In genomic region chr12:88633312-88633711, GRCh38 we compare ENCODE assay signal across 14 cellular contexts. TPM values are rescaled to one million over a fixed set of nuclear protein-coding genes. Genes with fewer than 3 reads are reported as not detected.
A peak's percentile ranks its signal among the peaks of the same experiment; 100 is the strongest.
DNase-seq lines count a peak whose midpoint lies in the region; ATAC-seq, FAIRE-seq and TF ChIP-seq lines count a peak whose summit lies in the region.
"Had no signal": no experiment of that assay in that cellular context is flagged by ENCODE, and none has a peak within 500 bp of the region (broad histone marks: within the 10 kb centered on the region; RNA-seq: fewer than 3 reads in every experiment).

No MANE protein-coding gene starts in this region.

- H3K27me3 ChIP-seq in heart right ventricle: no peaks in the 10 kb centered on the region
- H3K27me3 ChIP-seq: suprapubic skin had no signal

- intact Hi-C loops in heart right ventricle (cut with DNase I) (loop anchor here in 1 of 10 donors (10.0 kb wide), 1 partner anchor 49 kb away; the partner anchor contains the start of gene KITLG), cardiac septum (cut with DNase I) (no loop called here)

- no peaks in the 10 kb centered on the region for H3K36me3 ChIP-seq in heart right ventricle
- H3K36me3 ChIP-seq: suprapubic skin had no signal

- peaks cover 0 to 8% (median 3%) of the 10 kb centered on the region in 9 donors for H3K4me1 ChIP-seq in heart right ventricle

- ATAC-seq in heart right ventricle (no peak), GM21515 (IDR thresholded peaks at IDR 0.05; ENCODE audit: unreplicated experiment) (no peak)
- ATAC-seq: esophagus mucosa had no signal

- no peak overlapping the region for H3K27ac ChIP-seq in heart right ventricle
- H3K27ac ChIP-seq: suprapubic skin had no signal

- DNase-seq in heart right ventricle: no peak
- DNase-seq in cardiac septum (ENCODE audit: low spot score): no peak
- DNase-seq in RCC 7860 (ENCODE audit: low spot score): no peak
- DNase-seq in fibroblast of pulmonary artery (ENCODE audit: low read depth): no peak
- DNase-seq in SKM-1 (lab: John Stamatoyannopoulos, UW; ENCODE audit: unreplicated experiment): no peak
- DNase-seq in OCI-M2 (lab: John Stamatoyannopoulos, UW; ENCODE audit: unreplicated experiment): no peak
- no peak for DNase-seq in mucosa of gallbladder (ENCODE audit: low spot score)
- DNase-seq: amygdala; left colon; occipital lobe; stimulated activated CD4-positive, alpha-beta T cell treated with anti-CD3 and anti-CD28 coated beads, Interleukin-4, amount 100 ng/mL, for 4 hours had no signal

- H3K4me3 ChIP-seq in heart right ventricle (no peak overlapping the region), fibroblast of pulmonary artery (replicated peaks; ENCODE audit: low read depth, low read length) (no peak overlapping the region)
- H3K4me3 ChIP-seq: suprapubic skin had no signal

- FAIRE-seq in RCC 7860 (lab: Jason Lieb, UNC): peak; percentile 18

- TF ChIP-seq CTCF in heart right ventricle (IDR thresholded peaks at IDR 0.05) (peak in 5 of 9 donors; percentile 21 to 45 (median 29)), fibroblast of pulmonary artery (IDR thresholded peaks at IDR 0.05; ENCODE audit: low read length, missing control alignments) (peak; percentile 36)

- 84 to 88% methylated on average over 1 of the region's 1 CpG for WGBS in heart right ventricle, 2 donors

- H3K9me3 ChIP-seq in heart right ventricle: no peaks in the 10 kb centered on the region
- H3K9me3 ChIP-seq: suprapubic skin had no signal

RNA-seq across cellular contexts. Expression of gene KITLG, which starts 53.0 kb away (rescaled TPM):
- total RNA-seq in heart right ventricle (10 to 100 TPM in 4 of 10 donors, 1 to 10 TPM in 6; 4.2 to 20.5 (median 9.3) TPM), cardiac septum (9.0 TPM), mucosa of gallbladder (30.5 TPM)
- polyA plus RNA-seq in heart right ventricle: 1 to 10 TPM; 3.6 to 6.0 TPM
